Comparison of ENCODE assay signal across 19 cellular contexts in genomic region chr2:64086347-64087082, GRCh38. TPM values are rescaled to one million over a fixed set of nuclear protein-coding genes. Genes with fewer than 3 reads are reported as not detected.
A peak's percentile ranks its signal among the peaks of the same experiment; 100 is the strongest.
DNase-seq lines count a peak whose midpoint lies in the region; ATAC-seq, FAIRE-seq and TF ChIP-seq lines count a peak whose summit lies in the region.
"Had no signal": no experiment of that assay in that cellular context is flagged by ENCODE, and none has a peak within 500 bp of the region (broad histone marks: within the 10 kb centered on the region; RNA-seq: fewer than 3 reads in every experiment).

No MANE protein-coding gene starts in this region.

- FAIRE-seq in urothelium cell line (lab: Jason Lieb, UNC) = no peak
- FAIRE-seq: astrocyte had no signal

- peak; percentile 57 for ATAC-seq in GM18505 (IDR thresholded peaks at IDR 0.05; ENCODE audit: unreplicated experiment)
- peak; percentile 58 for ATAC-seq in GM19467 (IDR thresholded peaks at IDR 0.05; ENCODE audit: unreplicated experiment)
- ATAC-seq in HG03159 (IDR thresholded peaks at IDR 0.05; ENCODE audit: unreplicated experiment) = peak; percentile 53
- peak; percentile 19 for ATAC-seq in activated T-helper 17 cell treated with anti-CD3 and anti-CD28 coated beads, Interleukin-2, amount 50 U/mL, for 72 hours (replicated peaks)
- no peak for ATAC-seq in HG02798 (IDR thresholded peaks at IDR 0.05; ENCODE audit: poor library complexity, unreplicated experiment)
- ATAC-seq in GM21515 (IDR thresholded peaks at IDR 0.05; ENCODE audit: unreplicated experiment) = no peak
- ATAC-seq: HCT116, lower lobe of right lung, upper lobe of right lung had no signal

- H3K4me1 Mint-ChIP-seq in activated T-helper 17 cell treated with anti-CD3 and anti-CD28 coated beads, Interleukin-2, amount 50 U/mL, for 72 hours = peaks cover 4% of the 10 kb centered on the region

- no peak for TF ChIP-seq CTCF in tibial artery (IDR thresholded peaks at IDR 0.05)

- H3K9me3 ChIP-seq in tibial artery = no peaks in the 10 kb centered on the region
- H3K9me3 ChIP-seq: lower lobe of right lung, upper lobe of right lung had no signal

- H3K4me1 ChIP-seq in tibial artery = no peaks in the 10 kb centered on the region

- no peak for TF ChIP-seq POLR2A in GM18505 (IDR thresholded peaks at IDR 0.05; ENCODE audit: borderline replicate concordance, extremely low read depth, insufficient read depth, insufficient read length)

- H3K36me3 Mint-ChIP-seq in activated T-helper 17 cell treated with anti-CD3 and anti-CD28 coated beads, Interleukin-2, amount 50 U/mL, for 72 hours (ENCODE audit: low read depth) = peaks cover 16% of the 10 kb centered on the region

- H3K27me3 ChIP-seq in tibial artery = no peaks in the 10 kb centered on the region
- H3K27me3 ChIP-seq: upper lobe of right lung had no signal

- no peaks in the 10 kb centered on the region for H3K9me3 Mint-ChIP-seq in activated T-helper 17 cell treated with anti-CD3 and anti-CD28 coated beads, Interleukin-2, amount 50 U/mL, for 72 hours
- H3K9me3 Mint-ChIP-seq: T-helper 1 cell treated with Interleukin-12 subunit alpha and Interleukin-12 subunit beta and Interleukin-4 antibody, amounts not matched to agents 30 μg/mL and 1 μg/mL, for 36 hours had no signal

- intact Hi-C loops in tibial artery (cut with DNase I; ENCODE audit: low total_unique reads) = no loop called here

- H3K27ac ChIP-seq in tibial artery = no peak overlapping the region
- H3K27ac ChIP-seq: lower lobe of right lung, upper lobe of right lung had no signal

- no peak overlapping the region for H3K27ac Mint-ChIP-seq in activated T-helper 17 cell treated with anti-CD3 and anti-CD28 coated beads, Interleukin-2, amount 50 U/mL, for 72 hours
- H3K27ac Mint-ChIP-seq: T-helper 1 cell treated with Interleukin-12 subunit alpha and Interleukin-12 subunit beta and Interleukin-4 antibody, amounts not matched to agents 30 μg/mL and 1 μg/mL, for 36 hours had no signal

- no peak overlapping the region for H3K4me3 ChIP-seq in tibial artery
- H3K4me3 ChIP-seq: lower lobe of right lung, upper lobe of right lung had no signal

- peaks cover 4% of the 10 kb centered on the region for H3K27me3 Mint-ChIP-seq in activated T-helper 17 cell treated with anti-CD3 and anti-CD28 coated beads, Interleukin-2, amount 50 U/mL, for 72 hours

- H3K36me3 ChIP-seq in tibial artery = peaks cover 5 to 11% (median 8%) of the 10 kb centered on the region in 3 donors
- H3K36me3 ChIP-seq: lower lobe of right lung, upper lobe of right lung had no signal

- H3K4me3 Mint-ChIP-seq in activated T-helper 17 cell treated with anti-CD3 and anti-CD28 coated beads, Interleukin-2, amount 50 U/mL, for 72 hours = no peak overlapping the region
- H3K4me3 Mint-ChIP-seq: T-helper 1 cell treated with Interleukin-12 subunit alpha and Interleukin-12 subunit beta and Interleukin-4 antibody, amounts not matched to agents 30 μg/mL and 1 μg/mL, for 36 hours had no signal

- DNase-seq in urothelium cell line (ENCODE audit: low spot score) (no peak), tibial artery (no peak)
- DNase-seq: activated effector memory CD4-positive, alpha-beta T cell treated with Interleukin-2 at 50 U/mL for 16 hours; DMS79; KG1; lower lobe of right lung; NCI-H1694; NCI-H510A; retina; upper lobe of right lung had no signal

RNA-seq across cellular contexts. Expression of gene PELI1, which starts 57.7 kb away (rescaled TPM):
- total RNA-seq in activated T-helper 17 cell treated with anti-CD3 and anti-CD28 coated beads, Interleukin-2, amount 50 U/mL, for 72 hours = 10 to 100 TPM; 57.4 to 59.7 TPM

Comparison
In these comparisons a context has a peak if more than half of its experiments do, and no peak if none do; other contexts are left out.
1. ATAC-seq: peak in GM18505 (single experiment), GM19467 (single experiment), HG03159 (single experiment) and activated T-helper 17 cell treated with anti-CD3 and anti-CD28 coated beads, Interleukin-2, amount 50 U/mL, for 72 hours (single experiment); none in HG02798 (single experiment) and GM21515 (single experiment).